8 cellular contexts compared by ENCODE assay signal in genomic region chr3:20185364-20185732, GRCh38. TPM values are rescaled to one million over a fixed set of nuclear protein-coding genes. Genes with fewer than 3 reads are reported as not detected.
DNase-seq lines count a peak whose midpoint lies in the region; ATAC-seq, FAIRE-seq and TF ChIP-seq lines count a peak whose summit lies in the region.

No MANE protein-coding gene starts in this region.

- peaks cover 2% of the 10 kb centered on the region; the same call in 1 of the 2 replicates for H3K9me3 ChIP-seq in AG04450 (ENCODE audit: control insufficient read depth, insufficient read depth, low read length)
- no peaks in the 10 kb centered on the region for H3K9me3 ChIP-seq in gastroesophageal sphincter

- ATAC-seq in HG03103 (IDR thresholded peaks at IDR 0.05; ENCODE audit: low read depth, unreplicated experiment) (peak; percentile 5), gastroesophageal sphincter (no peak)

- no peak for FAIRE-seq in RCC 7860 (lab: Jason Lieb, UNC)

- 2 to 3% methylated on average over 13 of the region's 13 CpGs for WGBS in gastroesophageal sphincter (ENCODE audit: low coverage in 1 of 2), 2 donors

- POLR2A ChIA-PET in AG04450 (lab: Yijun Ruan, JAX) = no interaction called here

- H3K27me3 ChIP-seq in AG04450 (ENCODE audit: control insufficient read depth, insufficient read depth, low read length) (no peaks in the 10 kb centered on the region), gastroesophageal sphincter (no peaks in the 10 kb centered on the region)

- TF ChIP-seq EP300 in gastroesophageal sphincter (IDR thresholded peaks at IDR 0.05) = no peak

- no peak for DNase-seq in AG04450 (ENCODE audit: low read depth, low spot score)
- peak; percentile 12 for DNase-seq in GM12864 (ENCODE audit: low read depth)
- DNase-seq in SKM-1 treated with dmso at 0.1 percent for 144 hours (lab: John Stamatoyannopoulos, UW; ENCODE audit: unreplicated experiment) = peak; percentile 48
- DNase-seq in stimulated activated CD8-positive, alpha-beta memory T cell treated with anti-CD3 and anti-CD28 coated beads, Interleukin-4, amount 100 ng/mL, for 48 hours = peak; percentile 37
- DNase-seq in RCC 7860 (ENCODE audit: low spot score) = no peak
- no peak for DNase-seq in NCI-H187 (lab: John Stamatoyannopoulos, UW)

- no peaks in the 10 kb centered on the region for H3K36me3 ChIP-seq in gastroesophageal sphincter

- TF ChIP-seq CTCF in AG04450 (IDR thresholded peaks at IDR 0.05; ENCODE audit: low read depth, low read length) = no peak
- TF ChIP-seq CTCF in GM12864 (IDR thresholded peaks at IDR 0.05; ENCODE audit: low read depth, low read length, missing control alignments) = no peak
- no peak for TF ChIP-seq CTCF in gastroesophageal sphincter (IDR thresholded peaks at IDR 0.05)

- H3K27ac ChIP-seq in AG04450 (ENCODE audit: low read depth, low read length) (no peak overlapping the region), gastroesophageal sphincter (no peak overlapping the region)

- peak overlapping the region; percentile 97 for H3K4me3 ChIP-seq in AG04450 (ENCODE audit: low read depth, low read length)
- H3K4me3 ChIP-seq in GM12864 (ENCODE audit: low read depth, low read length) = peak overlapping the region; percentile 68
- H3K4me3 ChIP-seq in gastroesophageal sphincter = peak overlapping the region; percentile 26 to 61

- peaks cover 0 to 19% (median 6%) of the 10 kb centered on the region in 3 donors for H3K4me1 ChIP-seq in gastroesophageal sphincter

- TF ChIP-seq POLR2A in gastroesophageal sphincter (IDR thresholded peaks at IDR 0.05) = no peak

- CTCF ChIA-PET in AG04450 (lab: Charles Lee) = interaction anchor here (0.9 kb wide), 1 partner anchor 144 kb away, joined by 4 read pairs; no protein-coding TSS in a partner anchor

RNA-seq across cellular contexts. Expression of gene SGO1, which starts 0.7 kb away (rescaled TPM):
- polyA plus RNA-seq in AG04450 (2011; rRNA removed) = 1.3 and 2.2 TPM in 2 replicates
- polyA minus RNA-seq in AG04450 (2011; rRNA and poly(A)+ RNA removed) = 0.69 and 1.0 TPM in 2 replicates
- 1 to 10 TPM in 1 of 4 donors, under 1 TPM in 1, not detected in 2; 0.54 to 2.2 TPM for total RNA-seq in gastroesophageal sphincter

Comparison
In these comparisons a context has a peak if more than half of its experiments do, and no peak if none do; other contexts are left out.
1. DNase-seq: peak in GM12864 (single experiment), SKM-1 treated with dmso at 0.1 percent for 144 hours (single experiment) and stimulated activated CD8-positive, alpha-beta memory T cell treated with anti-CD3 and anti-CD28 coated beads, Interleukin-4, amount 100 ng/mL, for 48 hours (single experiment); none in AG04450 (single experiment), RCC 7860 (single experiment) and NCI-H187 (0 of 2).
2. H3K4me3 ChIP-seq: peak in every context shown above with its lines; median percentile 97 in AG04450; 68 in GM12864; 44 in gastroesophageal sphincter.